Comparison of ENCODE assay signal across 15 cellular contexts in genomic region chr7:17033245-17033644, GRCh38.
DNase-seq lines count a peak whose midpoint lies in the region; ATAC-seq, FAIRE-seq and TF ChIP-seq lines count a peak whose summit lies in the region.
"Had no signal": no experiment of that assay in that cellular context is flagged by ENCODE, and none has a peak within 500 bp of the region (broad histone marks: within the 10 kb centered on the region; RNA-seq: fewer than 3 reads in every experiment).

No MANE protein-coding gene starts in this region.

- CTCF ChIA-PET in HEK293 (lab: Yijun Ruan, JAX), result interaction anchor here (1.5 kb wide), 1 partner anchor 50 kb away, joined by 7 read pairs; no protein-coding TSS in a partner anchor

- no peak for TF ChIP-seq CTCF in HEK293 (tag by site-specific recombination; IDR thresholded peaks at IDR 0.05)
- no peak for TF ChIP-seq CTCF in upper lobe of left lung (IDR thresholded peaks at IDR 0.05)
- no peak for TF ChIP-seq CTCF in GM10266 (IDR thresholded peaks at IDR 0.05; ENCODE audit: control insufficient read depth, insufficient read depth, low read depth, missing control alignments)

- no peaks in the 10 kb centered on the region for H3K36me3 ChIP-seq in HEK293 (ENCODE audit: control insufficient read depth in 2 of 2, insufficient read depth in 1 of 2, low read length in 2 of 2)
- H3K36me3 ChIP-seq in upper lobe of left lung, result no peaks in the 10 kb centered on the region

- TF ChIP-seq EP300 in upper lobe of left lung (IDR thresholded peaks at IDR 0.05), result no peak

- POLR2A ChIA-PET in HEK293 (lab: Yijun Ruan, JAX), result interaction anchor here (1.6 kb wide), 1 partner anchor 265 kb away, joined by 4 read pairs; the partner anchor contains the start of gene AHR

- no peak for FAIRE-seq in GM19239 (lab: Jason Lieb, UNC)

- peak; percentile 63 for DNase-seq in mucosa of gallbladder (ENCODE audit: low spot score)
- DNase-seq in upper lobe of left lung, result peak; percentile 72 to 85
- no peak for DNase-seq in GM10266 (ENCODE audit: extremely low spot score)
- no peak for DNase-seq in GM19239 (ENCODE audit: insufficient read length, low spot score)
- DNase-seq in RPMI8226, result no peak
- DNase-seq: DMS79 treated with DMSO at 0.1 percent for 48 hours, HCEC 1CT, NCI-H1105 treated with DMSO at 0.1 percent for 48 hours, NCI-H1694, NCI-H524, SIG-M5 had no signal

- WGBS in upper lobe of left lung, 2 donors, result 65 to 69% methylated on average over 4 of the region's 4 CpGs

- H3K4me1 ChIP-seq in HEK293 (ENCODE audit: control insufficient read depth, insufficient read depth, low read length), result no peaks in the 10 kb centered on the region
- H3K4me1 ChIP-seq in upper lobe of left lung, result peaks cover 0 to 16% (median 4%) of the 10 kb centered on the region in 4 donors

- H3K4me3 ChIP-seq in HEK293 (ENCODE audit: low read depth, low read length) (no peak overlapping the region), upper lobe of left lung (no peak overlapping the region)
- H3K4me3 ChIP-seq: BLaER1 treated with 17β-estradiol and CSF1 and Interleukin-3, amounts not matched to agents 10 nM and 100 nM had no signal

- TF ChIP-seq POLR2A in upper lobe of left lung (IDR thresholded peaks at IDR 0.05), result no peak

- no peaks in the 10 kb centered on the region for H3K27me3 ChIP-seq in upper lobe of left lung
- H3K27me3 ChIP-seq: BLaER1 treated with 17β-estradiol and CSF1 and Interleukin-3, amounts not matched to agents 10 nM and 100 nM had no signal

- H3K27ac ChIP-seq in HEK293 (ENCODE audit: extremely low read depth, low read depth, low read length), result no peak overlapping the region
- peak overlapping the region in 1 of 4 donors; percentile 53 for H3K27ac ChIP-seq in upper lobe of left lung

- peak; percentile 29 for ATAC-seq in esophagus mucosa
- ATAC-seq in upper lobe of left lung (ENCODE audit: low FRiP score in 2 of 2), result peak; percentile 14 to 81
- no peak for ATAC-seq in GM21723 (IDR thresholded peaks at IDR 0.05; ENCODE audit: unreplicated experiment)

- no peaks in the 10 kb centered on the region for H3K9me3 ChIP-seq in HEK293 (ENCODE audit: control insufficient read depth, insufficient read depth, low read depth, low read length)
- no peaks in the 10 kb centered on the region for H3K9me3 ChIP-seq in upper lobe of left lung

TF ChIP-seq in HEK293, 187 proteins besides CTCF, POLR2A, EP300 and RAD21:
- TF ChIP-seq SCRT2 (tag by site-specific recombination; IDR thresholded peaks at IDR 0.05) (0 out of 2 replicates have a peak, but pooled peaks have one; percentile 14), SP7 (tag by site-specific recombination; IDR thresholded peaks at IDR 0.05) (no peak), ZNF785 (tag by site-specific recombination; IDR thresholded peaks at IDR 0.05) (no peak)

Comparison
In these comparisons a context has a peak if more than half of its experiments do, and no peak if none do; other contexts are left out.
1. DNase-seq: peak in mucosa of gallbladder (single experiment) and upper lobe of left lung (2 of 2); none in GM10266 (single experiment), GM19239 (single experiment) and RPMI8226 (single experiment).